20 cellular contexts compared by ENCODE assay signal in the genomic region with DNA sequence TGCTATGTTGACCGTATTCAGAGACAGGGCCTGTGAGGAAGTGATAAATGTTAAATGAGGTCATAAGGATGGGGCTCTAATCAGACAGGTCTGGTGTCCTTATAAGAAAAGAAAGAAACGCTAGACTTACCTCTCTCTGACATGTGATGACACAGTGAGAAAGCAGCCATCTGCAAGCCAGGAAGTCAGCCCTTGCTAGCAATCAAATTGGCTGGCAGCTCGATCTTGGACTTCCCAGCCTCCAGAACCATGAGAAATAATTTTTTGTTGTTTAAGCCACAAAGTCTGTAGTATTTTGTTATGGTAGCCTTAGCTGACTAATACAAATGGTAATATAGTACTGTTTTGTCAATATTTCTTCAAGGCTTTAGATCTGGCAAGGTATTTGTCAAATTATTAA. TPM values are rescaled to one million over a fixed set of nuclear protein-coding genes. Genes with fewer than 3 reads are reported as not detected.
DNase-seq lines count a peak whose midpoint lies in the region; ATAC-seq, FAIRE-seq and TF ChIP-seq lines count a peak whose summit lies in the region.
"Had no signal": no experiment of that assay in that cellular context is flagged by ENCODE, and none has a peak within 500 bp of the region (broad histone marks: within the 10 kb centered on the region; RNA-seq: fewer than 3 reads in every experiment).

No MANE protein-coding gene starts in this region.

- H3K9me3 ChIP-seq in K562 (replicated peaks; ENCODE audit: control insufficient read depth, insufficient read depth, low read depth, low read length): no peaks in the 10 kb centered on the region
- H3K9me3 ChIP-seq: A549, Caco-2 had no signal

- BruUV-seq in K562 (replicated peaks; lab: Mats Ljungman, UMichigan): no TSS peak

- H3K27me3 ChIP-seq in K562 (ENCODE audit: control insufficient read depth in 2 of 2, insufficient read depth in 2 of 2, low read length in 2 of 2): no peaks in the 10 kb centered on the region
- H3K27me3 ChIP-seq: BLaER1 treated with 17β-estradiol and CSF1 and Interleukin-3, amounts not matched to agents 10 nM and 100 nM had no signal

- H3K9ac ChIP-seq in K562 (ENCODE audit: insufficient read depth in 1 of 2, low read depth in 2 of 2, low read length in 2 of 2): no peak overlapping the region
- H3K9ac ChIP-seq: BLaER1 treated with 17β-estradiol and CSF1 and Interleukin-3, amounts not matched to agents 10 nM and 100 nM had no signal

- H3K4me3 Mint-ChIP-seq in stimulated activated naive CD8-positive, alpha-beta T cell treated with anti-CD3 and anti-CD28 coated beads, Interleukin-15, amount 100 ng/mL, for 72 hours: no peak overlapping the region
- H3K4me3 Mint-ChIP-seq: B cell; CD4-positive, alpha-beta T cell; CD8-positive, alpha-beta T cell had no signal

- TF ChIP-seq CTCF in K562 (IDR thresholded peaks at IDR 0.05 in 2 of 3, conservative IDR thresholded peaks at IDR 0.05 in 1 of 3; ENCODE audit: insufficient read depth in 2 of 3, low read depth in 1 of 3, low read length in 3 of 3): no peak

- no peaks in the 10 kb centered on the region; a peak in 1 of 5 replicates for H3K4me1 ChIP-seq in K562 (replicated peaks in 1 of 2; ENCODE audit: control insufficient read depth in 2 of 2, insufficient read depth in 2 of 2, low read length in 2 of 2)
- H3K4me1 ChIP-seq: A549, Caco-2 had no signal

- H4K20me1 ChIP-seq in K562 (replicated peaks; ENCODE audit: control insufficient read depth, insufficient read depth, low read length): no peaks in the 10 kb centered on the region
- H4K20me1 ChIP-seq: BLaER1 treated with 17β-estradiol and CSF1 and Interleukin-3, amounts not matched to agents 10 nM and 100 nM had no signal

- no peaks in the 10 kb centered on the region for H3K27me3 Mint-ChIP-seq in stimulated activated naive CD8-positive, alpha-beta T cell treated with anti-CD3 and anti-CD28 coated beads, Interleukin-15, amount 100 ng/mL, for 72 hours
- H3K27me3 Mint-ChIP-seq: CD4-positive, alpha-beta T cell had no signal

- H3K27ac Mint-ChIP-seq in stimulated activated naive CD8-positive, alpha-beta T cell treated with anti-CD3 and anti-CD28 coated beads, Interleukin-15, amount 100 ng/mL, for 72 hours: no peak overlapping the region
- H3K27ac Mint-ChIP-seq: B cell; CD4-positive, alpha-beta T cell; CD8-positive, alpha-beta T cell had no signal

- TF ChIP-seq EP300 in K562 (IDR thresholded peaks at IDR 0.05; ENCODE audit: low read length): no peak

- H3K36me3 ChIP-seq in K562 (ENCODE audit: control insufficient read depth, insufficient read depth, low read length): no peaks in the 10 kb centered on the region
- H3K36me3 ChIP-seq: BLaER1 treated with 17β-estradiol and CSF1 and Interleukin-3, amounts not matched to agents 10 nM and 100 nM had no signal

- intact Hi-C loops in K562 (cut with micrococcal nuclease): no loop called here

- 0 out of 2 replicates have a peak overlapping the region, but pooled peaks have one; percentile 10 for H2AFZ ChIP-seq in K562 (ENCODE audit: low read depth, low read length)

- H3K79me2 ChIP-seq in K562 (ENCODE audit: control insufficient read depth, insufficient read depth, low read length): no peaks in the 10 kb centered on the region

- FAIRE-seq in GM19239 (lab: Jason Lieb, UNC) (peak; percentile 21), K562 (lab: Jason Lieb, UNC) (no peak), GM12892 (lab: Jason Lieb, UNC) (no peak)
- FAIRE-seq: A549, GM12891, GM18507 had no signal

- H3K4me1 Mint-ChIP-seq in stimulated activated naive CD8-positive, alpha-beta T cell treated with anti-CD3 and anti-CD28 coated beads, Interleukin-15, amount 100 ng/mL, for 72 hours: peaks cover 8% of the 10 kb centered on the region

- CTCF ChIA-PET in K562 (lab: Yijun Ruan, JAX; ENCODE audit: low intra/inter-chr PET ratio): no interaction called here

- in situ Hi-C loops in K562 (cut with MboI): no loop called here

- WGBS in K562 (ENCODE audit: insufficient coverage, low coverage, missing lambda C conversion rate): 41% methylated on average over 3 of the region's 3 CpGs

- DNase-seq in NCI-H82 (lab: John Stamatoyannopoulos, UW): peak; percentile 15
- no peak for DNase-seq in NCI-H82 treated with DMSO at 0.1 percent for 48 hours (lab: John Stamatoyannopoulos, UW; ENCODE audit: unreplicated experiment)
- no peak for DNase-seq in GM19239 (ENCODE audit: insufficient read length, low spot score)
- DNase-seq in K562 (ENCODE audit: extremely low read depth in 1 of 4, low spot score in 3 of 4): no peak
- no peak for DNase-seq in GM12892 (ENCODE audit: insufficient read length)
- no peak for DNase-seq in stimulated activated naive CD8-positive, alpha-beta T cell treated with anti-CD3 and anti-CD28 coated beads, Interleukin-15, amount 100 ng/mL, for 72 hours
- DNase-seq: AML-193; Caco-2; Calu3; CD4-positive, alpha-beta T cell; CD8-positive, alpha-beta T cell; DMS79 treated with DMSO at 0.1 percent for 48 hours; GF-D8 had no signal

- no peaks in the 10 kb centered on the region for H3K9me3 Mint-ChIP-seq in stimulated activated naive CD8-positive, alpha-beta T cell treated with anti-CD3 and anti-CD28 coated beads, Interleukin-15, amount 100 ng/mL, for 72 hours
- H3K9me3 Mint-ChIP-seq: CD4-positive, alpha-beta T cell had no signal

- no peak for TF ChIP-seq RAD21 in K562 (CRISPR knock-in tag; conservative IDR thresholded peaks at IDR 0.05 in 1 of 2, IDR thresholded peaks at IDR 0.05 in 1 of 2)

- H3K4me3 ChIP-seq in K562: no peak overlapping the region
- H3K4me3 ChIP-seq: A549; BLaER1 treated with 17β-estradiol and CSF1 and Interleukin-3, amounts not matched to agents 10 nM and 100 nM had no signal

- no peak overlapping the region for H3K27ac ChIP-seq in K562 (ENCODE audit: extremely low read depth, low read depth, low read length)
- H3K27ac ChIP-seq: 22Rv1; A549; BLaER1 treated with 17β-estradiol and CSF1 and Interleukin-3, amounts not matched to agents 10 nM and 100 nM; C4-2B had no signal

- no peak; the same call in 2 of the 3 replicates for ATAC-seq in K562
- no peak for ATAC-seq in stimulated activated naive CD8-positive, alpha-beta T cell treated with anti-CD3 and anti-CD28 coated beads, Interleukin-15, amount 100 ng/mL, for 72 hours
- ATAC-seq: A549; CD8-positive, alpha-beta T cell had no signal

- TF ChIP-seq POLR2A in K562 (conservative IDR thresholded peaks at IDR 0.05): no peak
- no peak for TF ChIP-seq POLR2A in GM12892 (IDR thresholded peaks at IDR 0.05; ENCODE audit: low read depth, low read length)

- no peaks in the 10 kb centered on the region for H3K9me1 ChIP-seq in K562 (ENCODE audit: control insufficient read depth, insufficient read depth, low read length)

- POLR2A ChIA-PET in K562 (lab: Yijun Ruan, JAX): interaction anchor here (0.6 kb wide), 1 partner anchor 23 kb away, joined by 3 read pairs; no protein-coding TSS in a partner anchor

- no peak overlapping the region for H3K4me2 ChIP-seq in K562 (ENCODE audit: insufficient read depth, low read length)
- H3K4me2 ChIP-seq: A549; BLaER1 treated with 17β-estradiol and CSF1 and Interleukin-3, amounts not matched to agents 10 nM and 100 nM had no signal

TF ChIP-seq in K562, 482 proteins besides CTCF, POLR2A, EP300 and RAD21 (continues in another document):
- TF ChIP-seq ELF2 (CRISPR knock-in tag; IDR thresholded peaks at IDR 0.05) (no peak), SMAD2 (IDR thresholded peaks at IDR 0.05; ENCODE audit: low read depth, low read length) (no peak), CEBPB (tag; IDR thresholded peaks at IDR 0.05) (no peak)

RNA-seq across cellular contexts. Expression of gene AGL, which starts 25.1 kb away (rescaled TPM):
- 8.5 and 34.7 TPM in 2 replicates for total RNA-seq in K562 (2011; cell fraction: chromatin; rRNA removed; ENCODE audit: low replicate concordance)
- 3.8 and 4.7 TPM in 2 replicates for total RNA-seq in K562 (2011; cell fraction: nucleolus; rRNA removed)
- total RNA-seq in K562 (2011; cell fraction: nucleoplasm; rRNA removed): 8.9 and 12.0 TPM in 2 replicates
- total RNA-seq in K562 (2014; rRNA removed) (7.6 and 9.0 TPM in 2 replicates), K562 (2014; rRNA removed; fragmentation: Illumina TruSeq; extraction: Trizol) (20.4 and 23.1 TPM in 2 replicates), K562 (2015; rRNA removed; fragmentation: Illumina TruSeq; extraction: Trizol) (16.1 and 16.6 TPM in 2 replicates), K562 (2021) (18.3 and 18.9 TPM in 2 replicates)
- polyA plus RNA-seq in K562 (2011; rRNA removed) (8.1 and 12.4 TPM in 2 replicates), K562 (2014; fragmentation: Illumina TruSeq; extraction: Trizol) (11.7 and 13.7 TPM in 2 replicates), K562 (2014; fragmentation: Nextera tagmentation; extraction: Ambion mirVana) (1 to 10 TPM; 6.3 to 6.5 TPM), K562 (2014; rRNA removed) (6.3 and 6.7 TPM in 2 replicates)
- polyA plus RNA-seq in K562 (2011; cell fraction: cytosol; rRNA removed): 2.2 and 3.9 TPM in 2 replicates
- polyA plus RNA-seq in K562 (2011; cell fraction: nucleus; rRNA removed): 7.1 and 8.6 TPM in 2 replicates
- 11.3 and 12.1 TPM in 2 replicates for polyA plus RNA-seq in K562 (2012)
- 41.7 and 42.8 TPM in 2 replicates for polyA minus RNA-seq in K562 (2011; rRNA and poly(A)+ RNA removed)
- 17.7 and 20.5 TPM in 2 replicates for polyA minus RNA-seq in K562 (2011; cell fraction: cytosol; rRNA and poly(A)+ RNA removed)
- polyA minus RNA-seq in K562 (2011; cell fraction: nucleus; rRNA and poly(A)+ RNA removed): 8.1 and 12.4 TPM in 2 replicates
- 17.2 TPM for polyA plus RNA-seq in GM12892 (2012; ENCODE audit: missing spikeins)

RNA-seq across cellular contexts. Expression of gene FRRS1, which starts 58.7 kb away (rescaled TPM):
- total RNA-seq in K562 (2011; cell fraction: chromatin; rRNA removed; ENCODE audit: low replicate concordance): 114 and 187 TPM in 2 replicates
- total RNA-seq in K562 (2011; cell fraction: nucleolus; rRNA removed): 100 and 116 TPM in 2 replicates
- 130 and 133 TPM in 2 replicates for total RNA-seq in K562 (2011; cell fraction: nucleoplasm; rRNA removed)
- 17.8 and 21.7 TPM in 2 replicates for total RNA-seq in K562 (2014; rRNA removed)
- total RNA-seq in K562 (2014; rRNA removed; fragmentation: Illumina TruSeq; extraction: Trizol): 54.0 and 54.2 TPM in 2 replicates
- 41.2 and 43.3 TPM in 2 replicates for total RNA-seq in K562 (2015; rRNA removed; fragmentation: Illumina TruSeq; extraction: Trizol)
- total RNA-seq in K562 (2021): 31.1 and 31.6 TPM in 2 replicates
- polyA plus RNA-seq in K562 (2011; rRNA removed): 41.3 and 44.7 TPM in 2 replicates
- 12.5 and 26.8 TPM in 2 replicates for polyA plus RNA-seq in K562 (2011; cell fraction: cytosol; rRNA removed)
- polyA plus RNA-seq in K562 (2011; cell fraction: nucleus; rRNA removed): 25.7 and 36.5 TPM in 2 replicates
- 17.5 and 23.2 TPM in 2 replicates for polyA plus RNA-seq in K562 (2012)
- 19.2 and 23.7 TPM in 2 replicates for polyA plus RNA-seq in K562 (2014; fragmentation: Illumina TruSeq; extraction: Trizol)
- 1 to 10 TPM in 1 of 2 experiments, under 1 TPM in 1; 0.87 to 1.9 TPM for polyA plus RNA-seq in K562 (2014; fragmentation: Nextera tagmentation; extraction: Ambion mirVana)
- polyA plus RNA-seq in K562 (2014; rRNA removed): 14.6 and 18.6 TPM in 2 replicates
- polyA minus RNA-seq in K562 (2011; rRNA and poly(A)+ RNA removed): 150 and 168 TPM in 2 replicates
- polyA minus RNA-seq in K562 (2011; cell fraction: cytosol; rRNA and poly(A)+ RNA removed): 41.7 and 43.8 TPM in 2 replicates
- 35.1 and 70.3 TPM in 2 replicates for polyA minus RNA-seq in K562 (2011; cell fraction: nucleus; rRNA and poly(A)+ RNA removed)
- 4.9 TPM for polyA plus RNA-seq in GM12892 (2012; ENCODE audit: missing spikeins)
